37 cellular contexts compared by ENCODE assay signal in the genomic region with DNA sequence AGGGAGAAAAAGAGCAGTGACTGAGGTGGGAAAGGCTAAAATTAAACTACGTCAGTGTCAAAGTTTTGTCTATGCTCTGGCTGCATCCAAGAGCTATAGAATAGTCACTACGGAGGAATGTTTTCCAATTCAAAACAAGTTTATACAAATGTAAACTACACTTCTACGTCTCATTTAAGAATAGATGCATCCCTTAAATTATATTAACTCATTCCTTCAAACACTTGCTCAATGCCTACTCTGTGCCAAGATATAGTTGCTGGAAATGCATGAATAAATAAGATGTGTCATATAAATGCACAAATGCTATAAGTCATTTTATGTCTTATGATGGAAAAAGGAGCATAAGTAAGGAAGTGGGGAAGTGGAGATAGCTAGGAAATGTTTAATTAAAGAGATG.
"Had no signal": no experiment of that assay in that cellular context is flagged by ENCODE, and none has a peak within 500 bp of the region (broad histone marks: within the 10 kb centered on the region; RNA-seq: fewer than 3 reads in every experiment).

No MANE protein-coding gene starts in this region.

- H3K27ac Mint-ChIP-seq: activated CD4-positive, alpha-beta memory T cell treated with anti-CD3 and anti-CD28 coated beads for 36 hours; activated CD4-positive, alpha-beta T cell treated with anti-CD3 and anti-CD28 coated beads for 36 hours; activated CD4-positive, alpha-beta T cell treated with anti-CD3 and anti-CD28 coated beads, Interleukin-2, amount 10 ng/mL, durations not matched to agents 7 days and 5 days; activated CD8-positive, alpha-beta T cell treated with anti-CD3 and anti-CD28 coated beads for 36 hours; activated naive CD4-positive, alpha-beta T cell treated with anti-CD3 and anti-CD28 coated beads for 36 hours; activated naive CD4-positive, alpha-beta T cell treated with anti-CD3 and anti-CD28 coated beads, Interleukin-2, amount 50 U/mL, for 72 hours; activated naive CD8-positive, alpha-beta T cell treated with anti-CD3 and anti-CD28 coated beads for 36 hours; activated T-cell treated with anti-CD3 and anti-CD28 coated beads, Interleukin-2, amount 50 U/mL, for 72 hours; activated T-helper 1 cell treated with anti-CD3 and anti-CD28 coated beads, Interleukin-12 subunit alpha, Interleukin-12 subunit beta, Interleukin-2, Interleukin-4 antibody, amounts not matched to agents 30 ng/mL and 10 ng/mL and 1 ng/mL, durations not matched to agents 14 hours and 24 hours and 36 hours; activated T-helper 17 cell treated with anti-CD3 and anti-CD28 coated beads, Interleukin-2, amount 50 U/mL, for 72 hours; T-helper 1 cell treated with Interleukin-12 subunit alpha and Interleukin-12 subunit beta and Interleukin-4 antibody, amounts not matched to agents 30 μg/mL and 1 μg/mL, for 36 hours; T-helper 2 cell treated with Interferon-gamma antibody and Interleukin-4, amounts not matched to agents 5 μg/mL and 100 μg/mL, for 36 hours; WTC11 had no signal

- H3K4me1 ChIP-seq: adrenal gland, breast epithelium had no signal

- H3K4me3 ChIP-seq: adrenal gland, body of pancreas, breast epithelium had no signal

- H3K27me3 ChIP-seq: body of pancreas, brain microvascular endothelial cell had no signal

- ATAC-seq: activated CD4-positive, alpha-beta T cell treated with anti-CD3 and anti-CD28 coated beads for 36 hours; activated CD4-positive, CD25-positive, alpha-beta regulatory T cell treated with anti-CD3 and anti-CD28 coated beads, Interleukin-2, amount 50 U/mL, for 24 hours; activated CD8-positive, alpha-beta T cell treated with anti-CD3 and anti-CD28 coated beads for 36 hours; activated naive CD4-positive, alpha-beta T cell treated with anti-CD3 and anti-CD28 coated beads, Interleukin-2, amount 50 U/mL, for 72 hours; activated T-cell treated with anti-CD3 and anti-CD28 coated beads, Interleukin-2, amount 50 U/mL, for 4 hours; activated T-cell treated with anti-CD3 and anti-CD28 coated beads, Interleukin-2, amount 50 U/mL, for 72 hours; activated T-helper 17 cell treated with anti-CD3 and anti-CD28 coated beads, Interleukin-2, amount 50 U/mL, for 72 hours; body of pancreas; WTC11 had no signal

- FAIRE-seq: astrocyte had no signal

- DNase-seq: activated CD4-positive, alpha-beta memory T cell treated with anti-CD3 and anti-CD28 coated beads for 36 hours; activated CD4-positive, alpha-beta T cell treated with anti-CD3 and anti-CD28 coated beads for 1 hour; activated CD4-positive, alpha-beta T cell treated with anti-CD3 and anti-CD28 coated beads for 36 hours; activated CD4-positive, alpha-beta T cell treated with anti-CD3 and anti-CD28 coated beads for 48 hours; activated CD4-positive, alpha-beta T cell treated with anti-CD3 and anti-CD28 coated beads, Interleukin-2, amount 10 ng/mL, durations not matched to agents 7 days and 5 days; activated CD4-positive, CD25-positive, alpha-beta regulatory T cell; activated CD8-positive, alpha-beta memory T cell treated with anti-CD3 and anti-CD28 coated beads, Interleukin-2, amount 50 U/mL, for 4 hours; activated CD8-positive, alpha-beta T cell treated with anti-CD3 and anti-CD28 coated beads for 36 hours; activated effector memory CD4-positive, alpha-beta T cell treated with anti-CD3 and anti-CD28 coated beads, Interleukin-2, amount 50 U/mL, for 16 hours; activated gamma-delta T cell treated with Interleukin-2 at 50 U/mL for 16 hours; activated naive CD4-positive, alpha-beta T cell; activated naive CD4-positive, alpha-beta T cell treated with anti-CD3 and anti-CD28 coated beads for 36 hours; activated naive CD4-positive, alpha-beta T cell treated with anti-CD3 and anti-CD28 coated beads, Interleukin-2, amount 50 U/mL, for 16 hours; activated naive CD8-positive, alpha-beta T cell treated with anti-CD3 and anti-CD28 coated beads for 36 hours; activated T-cell treated with anti-CD3 and anti-CD28 coated beads for 4 hours; activated T-cell treated with anti-CD3 and anti-CD28 coated beads, Interleukin-2, amount 50 U/mL, for 1 hour; activated T-cell treated with anti-CD3 and anti-CD28 coated beads, Interleukin-2, amount 50 U/mL, for 4 hours; activated T-cell treated with anti-CD3 and anti-CD28 coated beads, Interleukin-2, amount 50 U/mL, for 72 hours; adrenal gland; amniotic stem cell; aorta; body of pancreas; brain microvascular endothelial cell; central memory CD4-positive, alpha-beta T cell; T-helper 1 cell; T-helper 2 cell; T-helper 9 cell; WERI-Rb-1 had no signal

- H3K4me3 Mint-ChIP-seq: activated CD4-positive, alpha-beta memory T cell treated with anti-CD3 and anti-CD28 coated beads for 36 hours; activated CD4-positive, alpha-beta T cell treated with anti-CD3 and anti-CD28 coated beads for 36 hours; activated CD4-positive, alpha-beta T cell treated with anti-CD3 and anti-CD28 coated beads, Interleukin-2, amount 10 ng/mL, durations not matched to agents 7 days and 5 days; activated CD8-positive, alpha-beta T cell treated with anti-CD3 and anti-CD28 coated beads for 36 hours; activated naive CD4-positive, alpha-beta T cell treated with anti-CD3 and anti-CD28 coated beads for 36 hours; activated naive CD8-positive, alpha-beta T cell treated with anti-CD3 and anti-CD28 coated beads for 36 hours; activated T-cell treated with anti-CD3 and anti-CD28 coated beads, Interleukin-2, amount 50 U/mL, for 4 hours; activated T-cell treated with anti-CD3 and anti-CD28 coated beads, Interleukin-2, amount 50 U/mL, for 72 hours; activated T-helper 1 cell treated with anti-CD3 and anti-CD28 coated beads, Interleukin-12 subunit alpha, Interleukin-12 subunit beta, Interleukin-2, Interleukin-4 antibody, amounts not matched to agents 30 ng/mL and 10 ng/mL and 1 ng/mL, durations not matched to agents 14 hours and 24 hours and 36 hours; activated T-helper 17 cell treated with anti-CD3 and anti-CD28 coated beads, Interleukin-2, amount 50 U/mL, for 72 hours; T-helper 1 cell treated with Interleukin-12 subunit alpha and Interleukin-12 subunit beta and Interleukin-4 antibody, amounts not matched to agents 30 μg/mL and 1 μg/mL, for 36 hours; T-helper 2 cell treated with Interferon-gamma antibody and Interleukin-4, amounts not matched to agents 5 μg/mL and 100 μg/mL, for 36 hours; WTC11 had no signal

- H3K9me3 Mint-ChIP-seq: activated CD4-positive, alpha-beta memory T cell treated with anti-CD3 and anti-CD28 coated beads for 36 hours; activated CD4-positive, alpha-beta T cell treated with anti-CD3 and anti-CD28 coated beads, Interleukin-2, amount 10 ng/mL, durations not matched to agents 7 days and 5 days; activated CD8-positive, alpha-beta T cell treated with anti-CD3 and anti-CD28 coated beads for 36 hours; activated naive CD4-positive, alpha-beta T cell treated with anti-CD3 and anti-CD28 coated beads for 36 hours; activated naive CD4-positive, alpha-beta T cell treated with anti-CD3 and anti-CD28 coated beads, Interleukin-2, amount 50 U/mL, for 72 hours; activated naive CD8-positive, alpha-beta T cell treated with anti-CD3 and anti-CD28 coated beads for 36 hours; activated T-cell treated with anti-CD3 and anti-CD28 coated beads, Interleukin-2, amount 50 U/mL, for 4 hours; activated T-cell treated with anti-CD3 and anti-CD28 coated beads, Interleukin-2, amount 50 U/mL, for 72 hours; activated T-helper 1 cell treated with anti-CD3 and anti-CD28 coated beads, Interleukin-12 subunit alpha, Interleukin-12 subunit beta, Interleukin-2, Interleukin-4 antibody, amounts not matched to agents 30 ng/mL and 10 ng/mL and 1 ng/mL, durations not matched to agents 14 hours and 24 hours and 36 hours; activated T-helper 17 cell treated with anti-CD3 and anti-CD28 coated beads, Interleukin-2, amount 50 U/mL, for 72 hours; T-helper 1 cell treated with Interleukin-12 subunit alpha and Interleukin-12 subunit beta and Interleukin-4 antibody, amounts not matched to agents 30 μg/mL and 1 μg/mL, for 36 hours; T-helper 2 cell treated with Interferon-gamma antibody and Interleukin-4, amounts not matched to agents 5 μg/mL and 100 μg/mL, for 36 hours had no signal

- H3K27ac ChIP-seq: adrenal gland, body of pancreas, brain microvascular endothelial cell, breast epithelium, WERI-Rb-1 had no signal

- H3K36me3 ChIP-seq: adrenal gland, brain microvascular endothelial cell, breast epithelium, WERI-Rb-1 had no signal
